In the genomic region with DNA sequence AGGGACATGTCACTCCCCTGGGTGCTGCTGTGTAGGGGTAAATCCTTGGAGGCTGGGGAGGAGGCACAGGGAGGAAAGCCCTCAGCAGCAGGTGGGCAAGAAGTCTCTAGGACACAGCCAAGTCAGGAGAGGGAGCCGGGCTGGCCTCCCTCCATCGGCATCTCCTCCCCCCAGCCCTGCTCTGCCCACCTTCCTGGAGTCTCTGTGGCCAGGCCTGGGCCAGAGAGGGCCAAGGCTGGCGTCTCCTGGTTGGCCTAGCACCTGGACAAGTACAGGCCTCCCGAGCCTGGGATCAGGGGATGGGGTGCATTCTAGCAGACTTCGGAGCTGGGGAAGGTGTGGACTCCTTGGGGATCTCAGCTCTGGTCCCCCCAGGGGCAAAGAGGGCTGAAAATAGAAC, we compare ENCODE assay signal across 20 cellular contexts. TPM values are rescaled to one million over a fixed set of nuclear protein-coding genes. Genes with fewer than 3 reads are reported as not detected.
DNase-seq lines count a peak whose midpoint lies in the region; ATAC-seq, FAIRE-seq and TF ChIP-seq lines count a peak whose summit lies in the region.
"Had no signal": no experiment of that assay in that cellular context is flagged by ENCODE, and none has a peak within 500 bp of the region (broad histone marks: within the 10 kb centered on the region; RNA-seq: fewer than 3 reads in every experiment).

No MANE protein-coding gene starts in this region.

- H3K4me1 ChIP-seq in BLaER1 = peaks cover 20% of the 10 kb centered on the region
- peaks cover 11 to 12% of the 10 kb centered on the region in 2 donors for H3K4me1 ChIP-seq in neuronal stem cell (ENCODE audit: control insufficient read depth in 2 of 2, insufficient read depth in 1 of 2, low read depth in 1 of 2, low read length in 2 of 2)
- peaks cover 66 to 81% (median 67%) of the 10 kb centered on the region in 3 donors for H3K4me1 ChIP-seq in skeletal muscle tissue (ENCODE audit: control insufficient read depth in 3 of 3, insufficient read depth in 3 of 3, low read length in 3 of 3)

- H3K23ac ChIP-seq in neuronal stem cell (ENCODE audit: low read depth, low read length, poor library complexity) = no peak overlapping the region

- no peak overlapping the region for H3K27ac ChIP-seq in BLaER1
- no peak overlapping the region for H3K27ac ChIP-seq in neuronal stem cell (replicated peaks; ENCODE audit: low read length)
- H3K27ac ChIP-seq in skeletal muscle tissue (ENCODE audit: low read depth, low read length) = peak overlapping the region; percentile 96

- no peak overlapping the region for H2BK15ac ChIP-seq in neuronal stem cell (ENCODE audit: low read length)

- H3K36me3 ChIP-seq in BLaER1 (no peaks in the 10 kb centered on the region), neuronal stem cell (replicated peaks in 1 of 2; ENCODE audit: control insufficient read depth in 2 of 2, insufficient read depth in 2 of 2, low read length in 2 of 2) (no peaks in the 10 kb centered on the region), skeletal muscle tissue (ENCODE audit: control insufficient read depth in 3 of 3, insufficient read depth in 3 of 3, low read length in 3 of 3) (peaks cover 0 to 5% (median 5%) of the 10 kb centered on the region in 3 donors)

- FAIRE-seq in D721Med (lab: Jason Lieb, UNC) = no peak
- FAIRE-seq: GM12892, H1, RCC 7860 had no signal

- no peak overlapping the region for H2AFZ ChIP-seq in neuronal stem cell (ENCODE audit: low read length)

- in situ Hi-C loops in KBM-7 (cut with MboI; ENCODE audit: low pct_unique_long_range_greater_than_20kb, low sequenced_read_pairs) = no loop called here

- H3K4me3 ChIP-seq in BLaER1 = no peak overlapping the region
- no peak overlapping the region for H3K4me3 ChIP-seq in neuronal stem cell (ENCODE audit: low read length in 2 of 2)
- H3K4me3 ChIP-seq in skeletal muscle tissue (ENCODE audit: low read length in 3 of 3) = peak overlapping the region; percentile 81 to 86 (median 84)

- no peaks in the 10 kb centered on the region for H4K20me1 ChIP-seq in BLaER1

- no peak overlapping the region for H2BK12ac ChIP-seq in neuronal stem cell (ENCODE audit: low read length)

- ATAC-seq in HG02870 (IDR thresholded peaks at IDR 0.05; ENCODE audit: unreplicated experiment) = no peak

- H3K4ac ChIP-seq in neuronal stem cell (ENCODE audit: low read length) = no peak overlapping the region

- whole genome bisulfite sequencing in neuronal stem cell (ENCODE audit: extremely low coverage in 2 of 2, insufficient read length in 2 of 2, insufficient replicate concordance in 1 of 2), 2 donors = no CpG with 5 or more reads among the region's 5 CpGs

- H4K91ac ChIP-seq in neuronal stem cell (ENCODE audit: low read depth, low read length, poor library complexity) = no peak overlapping the region

- H3K4me2 ChIP-seq in BLaER1 (peak overlapping the region; percentile 65), neuronal stem cell (ENCODE audit: insufficient read depth, low read length, poor library complexity, severe bottlenecking) (no peak overlapping the region)

- TF ChIP-seq CTCF in D721Med (IDR thresholded peaks at IDR 0.05; ENCODE audit: insufficient read depth, missing control alignments) = no peak

- peaks cover 32% of the 10 kb centered on the region for H3K27me3 ChIP-seq in BLaER1
- peaks cover 0 to 86% (median 35%) of the 10 kb centered on the region in 3 experiments for H3K27me3 ChIP-seq in neuronal stem cell (ENCODE audit: control insufficient read depth in 3 of 3, insufficient read depth in 3 of 3, low read depth in 1 of 3, low read length in 3 of 3)
- H3K27me3 ChIP-seq in skeletal muscle tissue (ENCODE audit: control insufficient read depth in 3 of 3, insufficient read depth in 3 of 3, low read length in 3 of 3) = peaks cover 0 to 12% (median 11%) of the 10 kb centered on the region in 3 donors

- no peak overlapping the region for H2BK120ac ChIP-seq in neuronal stem cell (ENCODE audit: low read depth, low read length)

- H4K8ac ChIP-seq in neuronal stem cell (ENCODE audit: low read depth, low read length) = no peak overlapping the region

- no peaks in the 10 kb centered on the region for H3K9me3 ChIP-seq in BLaER1
- no peaks in the 10 kb centered on the region for H3K9me3 ChIP-seq in neuronal stem cell (replicated peaks in 1 of 2; ENCODE audit: control insufficient read depth in 2 of 2, insufficient read depth in 1 of 2, low read depth in 1 of 2, low read length in 2 of 2)
- no peaks in the 10 kb centered on the region for H3K9me3 ChIP-seq in skeletal muscle tissue (ENCODE audit: control insufficient read depth in 3 of 3, low read length in 3 of 3)

- no peak overlapping the region for H3K14ac ChIP-seq in neuronal stem cell (ENCODE audit: low read length)

- DNase-seq in ecto neural progenitor cell (ENCODE audit: low spot score) = peak; percentile 36
- DNase-seq in neuronal stem cell (ENCODE audit: low spot score) = no peak
- DNase-seq in D721Med (ENCODE audit: insufficient read length, low spot score) = no peak
- DNase-seq in KBM-7 = no peak
- DNase-seq in activated CD4-positive, alpha-beta T cell treated with anti-CD3 and anti-CD28 coated beads for 48 hours = no peak
- DNase-seq: COR-L47, DMS153, KG1, NCI-H1436, NCI-H2029, NCI-H2171, NCI-H446, NCI-H69 had no signal

- peak overlapping the region; percentile 43 for H2AK5ac ChIP-seq in neuronal stem cell (ENCODE audit: low read depth, low read length)

- H3K9ac ChIP-seq in BLaER1 = no peak overlapping the region
- H3K9ac ChIP-seq in neuronal stem cell (ENCODE audit: low read depth, low read length, poor library complexity) = no peak overlapping the region
- H3K9ac ChIP-seq in skeletal muscle tissue (ENCODE audit: low read depth in 1 of 3, low read length in 3 of 3) = peak overlapping the region; percentile 92 to 94 (median 94)

- peak overlapping the region; percentile 53 for H3K18ac ChIP-seq in neuronal stem cell (ENCODE audit: low read length)

- no peaks in the 10 kb centered on the region for H3K79me1 ChIP-seq in neuronal stem cell (ENCODE audit: low read depth, low read length)

- no peak overlapping the region for H2BK5ac ChIP-seq in neuronal stem cell (ENCODE audit: low read length)

RNA-seq across cellular contexts. Expression of gene SPEG, which starts 1.8 kb away (rescaled TPM):
- 24.0 TPM for polyA plus RNA-seq in neuronal stem cell (2013, experiment 1 of 2)
- 23.9 TPM for polyA plus RNA-seq in neuronal stem cell (2013, experiment 2 of 2)
- 95.5 TPM for total RNA-seq in skeletal muscle tissue

RNA-seq across cellular contexts. Expression of gene DES, which starts 18.3 kb away (rescaled TPM):
- polyA plus RNA-seq in neuronal stem cell (2013, experiment 1 of 2) = 0.24 TPM
- 0.39 TPM for polyA plus RNA-seq in neuronal stem cell (2013, experiment 2 of 2)
- total RNA-seq in skeletal muscle tissue = 3,588 TPM
- total RNA-seq: A673 had no signal

RNA-seq across cellular contexts. Expression of gene DNPEP, which starts 48.8 kb away (rescaled TPM):
- 35.4 TPM for polyA plus RNA-seq in neuronal stem cell (2013, experiment 1 of 2)
- polyA plus RNA-seq in neuronal stem cell (2013, experiment 2 of 2) = 35.1 TPM
- 25.1 TPM for total RNA-seq in skeletal muscle tissue

Comparison
In these comparisons a context has a peak if more than half of its experiments do, and no peak if none do; other contexts are left out.
1. H3K4me3 ChIP-seq: peak in skeletal muscle tissue (3 of 3); none in BLaER1 (single experiment) and neuronal stem cell (0 of 2).
2. H3K9ac ChIP-seq: peak in skeletal muscle tissue (3 of 3); none in BLaER1 (single experiment) and neuronal stem cell (single experiment).